In the genomic region with DNA sequence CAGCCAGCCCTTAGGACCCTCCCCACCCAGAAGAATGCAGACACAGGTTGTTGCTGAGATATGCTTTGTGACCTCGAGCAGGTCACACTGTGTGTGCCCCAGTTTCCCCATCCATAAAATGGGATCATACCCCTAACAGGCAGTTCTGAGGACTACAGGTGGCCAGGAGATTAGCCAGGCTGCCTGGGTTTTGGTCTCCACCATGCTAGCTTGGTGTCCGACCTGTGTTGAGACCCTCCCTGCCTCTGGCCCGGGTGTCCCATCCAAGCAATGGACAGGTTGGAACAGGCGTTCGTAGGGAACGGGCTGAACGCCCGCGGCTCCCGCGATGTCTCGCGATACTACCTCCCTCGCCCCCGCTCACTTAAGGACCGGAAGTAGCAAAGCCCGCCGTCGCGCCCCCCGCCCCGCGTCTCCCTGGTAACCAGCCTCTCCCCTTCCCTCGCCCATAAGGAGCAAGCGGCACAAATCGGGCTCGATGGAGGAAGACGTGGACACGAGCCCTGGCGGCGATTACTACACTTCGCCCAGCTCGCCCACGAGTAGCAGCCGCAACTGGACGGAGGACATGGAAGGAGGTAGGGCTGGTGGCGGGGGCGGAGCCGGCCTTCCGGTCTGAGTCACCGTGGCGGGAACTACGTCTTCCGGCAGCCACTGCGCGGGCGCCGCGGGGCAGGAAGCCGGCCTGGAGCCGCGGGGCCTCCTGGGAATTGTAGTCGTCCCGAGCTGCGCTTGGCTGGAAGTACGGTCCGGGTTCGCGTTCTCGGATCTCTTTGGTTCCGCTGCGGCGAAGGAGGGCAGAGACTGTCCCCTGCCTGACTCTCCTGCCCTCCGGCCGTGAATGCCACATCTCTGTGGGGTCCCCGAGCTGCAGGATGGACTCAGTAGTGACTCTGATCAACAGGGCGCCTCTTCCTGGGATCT, we compare ENCODE assay signal across 8 cellular contexts. TPM values are rescaled to one million over a fixed set of nuclear protein-coding genes. Genes with fewer than 3 reads are reported as not detected.
DNase-seq lines count a peak whose midpoint lies in the region; ATAC-seq, FAIRE-seq and TF ChIP-seq lines count a peak whose summit lies in the region.

No MANE protein-coding gene starts in this region.

- intact Hi-C loops in HepG2 (cut with micrococcal nuclease; ENCODE audit: unreplicated experiment), result no loop called here

- no peak for FAIRE-seq in HepG2 (lab: Jason Lieb, UNC)

- peaks cover 1 to 20% of the 10 kb centered on the region in 2 experiments; a peak in 1 of 5 replicates for H3K36me3 ChIP-seq in HepG2 (replicated peaks in 1 of 2; ENCODE audit: control insufficient read depth in 1 of 2, insufficient read depth in 2 of 2, low read length in 2 of 2)

- H3K27ac ChIP-seq in HepG2 (ENCODE audit: extremely low read length, insufficient read depth, low read length), result peak overlapping the region; percentile 77

- H4K20me1 ChIP-seq in HepG2 (ENCODE audit: insufficient read depth, low read length), result no peaks in the 10 kb centered on the region; the same call in 1 of the 2 replicates

- H3K9me3 ChIP-seq in HepG2 (ENCODE audit: low read length), result no peaks in the 10 kb centered on the region

- peak; percentile 91 for ATAC-seq in GM19035 (IDR thresholded peaks at IDR 0.05; ENCODE audit: unreplicated experiment)
- peak; percentile 85 for ATAC-seq in HG03354 (IDR thresholded peaks at IDR 0.05; ENCODE audit: poor library complexity, severe bottlenecking, unreplicated experiment)
- peak; percentile 89 for ATAC-seq in HepG2

- POLR2A ChIA-PET in HepG2 (lab: Yijun Ruan, JAX), result interaction anchor here (0.6 to 1.5 kb wide), 4 partner anchors 39 to 484 kb away, joined by 3 to 6 read pairs (median 4); partner anchors contain the start of gene SMIM24

- H3K27me3 ChIP-seq in HepG2 (ENCODE audit: control insufficient read depth in 1 of 2, insufficient read depth in 2 of 2, low read length in 2 of 2), result no peaks in the 10 kb centered on the region

- BruUV-seq in HepG2 (replicated peaks; lab: Mats Ljungman, UMichigan), result TSS peak; percentile 71

- peak overlapping the region; percentile 57 to 71 (median 66) for H3K4me3 ChIP-seq in HepG2 (replicated peaks in 1 of 3; ENCODE audit: insufficient read depth in 1 of 3, low read depth in 2 of 3, low read length in 3 of 3)

- DNase-seq in AG08395 (ENCODE audit: low spot score), result peak; percentile 99
- peak; percentile 75 for DNase-seq in NCI-H524 treated with DMSO at 0.1 percent for 48 hours (lab: John Stamatoyannopoulos, UW)
- DNase-seq in activated CD4-positive, alpha-beta T cell treated with anti-CD3 and anti-CD28 coated beads, Interleukin-2, amount 50 U/mL, for 4 hours, result peak; percentile 94 to 95
- DNase-seq in dermis blood vessel endothelial cell, result peak; percentile 98
- peak; percentile 72 for DNase-seq in HepG2 (ENCODE audit: low spot score)
- DNase-seq in stimulated activated CD4-positive, alpha-beta T cell treated with anti-CD3 and anti-CD28 coated beads, Interleukin-2, amount 100 ng/mL, for 4 hours (ENCODE audit: low read depth), result peak; percentile 95

- peaks cover 18% of the 10 kb centered on the region for H3K4me1 ChIP-seq in HepG2 (ENCODE audit: insufficient read depth, low read length)

- WGBS in HepG2 (ENCODE audit: low lambda C conversion rate), result 64% methylated on average over 39 of the region's 67 CpGs

- H3K79me2 ChIP-seq in HepG2 (ENCODE audit: insufficient read depth, low read length), result no peaks in the 10 kb centered on the region

- peak overlapping the region; percentile 56 for H2AFZ ChIP-seq in HepG2 (ENCODE audit: low read length)

- in situ Hi-C loops in HepG2 (cut with HindIII; ENCODE audit: extremely low pct_ligation_motif_present, low pct_unique_long_range_greater_than_20kb), result loop anchor here (5.0 kb wide), 1 partner anchor 98 kb away; no protein-coding TSS in a partner anchor

- peak overlapping the region; percentile 73 for H3K4me2 ChIP-seq in HepG2 (ENCODE audit: low read depth, low read length)

- TF ChIP-seq CTCF in HepG2 (CRISPR knock-in tag; IDR thresholded peaks at IDR 0.05), result no peak

- CTCF ChIA-PET in HepG2 (lab: Yijun Ruan, JAX; ENCODE audit: low intra/inter-chr PET ratio, low total read pairs), result interaction anchor here (1.6 kb wide), 1 partner anchor 108 kb away, joined by 5 read pairs; no protein-coding TSS in a partner anchor

- peak; percentile 52 to 58; a peak in 3 of 4 replicates for TF ChIP-seq POLR2A in HepG2 (IDR thresholded peaks at IDR 0.05; ENCODE audit: insufficient read depth in 1 of 2, low read depth in 2 of 2, low read length in 2 of 2)

- TF ChIP-seq EP300 in HepG2 (IDR thresholded peaks at IDR 0.05; ENCODE audit: low read depth in 2 of 2, low read length in 2 of 2), result no peak
- no peak for TF ChIP-seq EP300 in HepG2 (CRISPR knock-in tag; IDR thresholded peaks at IDR 0.05; ENCODE audit: borderline replicate concordance)

- TF ChIP-seq RAD21 in HepG2 (CRISPR knock-in tag; IDR thresholded peaks at IDR 0.05), result no peak; the same call in 1 of the 2 replicates

- peak overlapping the region; percentile 72 for H3K9ac ChIP-seq in HepG2 (ENCODE audit: insufficient read depth, low read depth, low read length)

TF ChIP-seq in HepG2, 621 proteins besides CTCF, POLR2A, EP300 and RAD21 (continues in another document):
- TF ChIP-seq HNF4G (IDR thresholded peaks at IDR 0.05; ENCODE audit: borderline replicate concordance, low read depth, low read length) (no peak), HNF4G (CRISPR knock-in tag; IDR thresholded peaks at IDR 0.05; ENCODE audit: borderline replicate concordance, low read depth) (no peak), CEBPB (IDR thresholded peaks at IDR 0.05; ENCODE audit: borderline replicate concordance, low read depth, low read length) (no peak), ZNF20 (CRISPR knock-in tag; IDR thresholded peaks at IDR 0.05) (no peak), ZNF335 (CRISPR knock-in tag; IDR thresholded peaks at IDR 0.05) (peak; percentile 73; the same call in 1 of the 2 replicates), HOXA9 (CRISPR knock-in tag; IDR thresholded peaks at IDR 0.05; ENCODE audit: borderline replicate concordance) (no peak)

RNA-seq across cellular contexts. Expression of gene SMIM24, which starts 45.4 kb away (rescaled TPM):
- total RNA-seq in dermis blood vessel endothelial cell (not detected in 2 replicates), HepG2 (2016; rRNA removed; fragmentation: Illumina TruSeq; extraction: Trizol) (47.4 and 70.6 TPM in 2 replicates)
- 29.6 and 43.2 TPM in 2 replicates for total RNA-seq in HepG2 (2016; cell fraction: cytosol; rRNA removed; fragmentation: Illumina TruSeq; extraction: Trizol; ENCODE audit: low read depth)
- total RNA-seq in HepG2 (2016; cell fraction: insoluble cytoplasmic fraction; rRNA removed; fragmentation: Illumina TruSeq; extraction: Trizol), result 47.9 and 76.1 TPM in 2 replicates
- 38.7 and 54.4 TPM in 2 replicates for total RNA-seq in HepG2 (2016; cell fraction: membrane; rRNA removed; fragmentation: Illumina TruSeq; extraction: Trizol)
- total RNA-seq in HepG2 (2016; cell fraction: nucleus; rRNA removed; fragmentation: Illumina TruSeq; extraction: Trizol), result 42.5 and 49.4 TPM in 2 replicates
- polyA plus RNA-seq in HepG2 (2011; rRNA removed), result 9.0 and 11.2 TPM in 2 replicates
- 9.6 and 9.7 TPM in 2 replicates for polyA plus RNA-seq in HepG2 (2011; cell fraction: cytosol; rRNA removed)
- polyA plus RNA-seq in HepG2 (2011; cell fraction: nucleus; rRNA removed), result 3.7 and 4.5 TPM in 2 replicates
- 11.7 and 27.5 TPM in 2 replicates for polyA plus RNA-seq in HepG2 (2012)
- 59.2 and 77.1 TPM in 2 replicates for polyA plus RNA-seq in HepG2 (2016; cell fraction: cytosol; fragmentation: Illumina TruSeq; extraction: Trizol; ENCODE audit: low read depth)
- 77.8 and 93.1 TPM in 2 replicates for polyA plus RNA-seq in HepG2 (2016; cell fraction: insoluble cytoplasmic fraction; fragmentation: Illumina TruSeq; extraction: Trizol; ENCODE audit: low read depth)
- 72.5 and 86.0 TPM in 2 replicates for polyA plus RNA-seq in HepG2 (2016; cell fraction: membrane; fragmentation: Illumina TruSeq; extraction: Trizol; ENCODE audit: low read depth)
- 132 and 146 TPM in 2 replicates for polyA plus RNA-seq in HepG2 (2016; cell fraction: nucleus; fragmentation: Illumina TruSeq; extraction: Trizol; ENCODE audit: insufficient read depth, low read depth)
- polyA minus RNA-seq in HepG2 (2011; rRNA and poly(A)+ RNA removed; ENCODE audit: low replicate concordance), result 0.51 and 3.8 TPM in 2 replicates
- 3.0 and 6.0 TPM in 2 replicates for polyA minus RNA-seq in HepG2 (2011; cell fraction: cytosol; rRNA and poly(A)+ RNA removed)
- polyA minus RNA-seq in HepG2 (2011; cell fraction: nucleus; rRNA and poly(A)+ RNA removed), result 0.64 and 1.4 TPM in 2 replicates

RNA-seq across cellular contexts. Expression of gene SMIM44, which starts 48.3 kb away (rescaled TPM):
- total RNA-seq in dermis blood vessel endothelial cell (not detected in 2 replicates), HepG2 (2016; rRNA removed; fragmentation: Illumina TruSeq; extraction: Trizol) (not detected in 2 replicates)
- not detected in 2 replicates for total RNA-seq in HepG2 (2016; cell fraction: cytosol; rRNA removed; fragmentation: Illumina TruSeq; extraction: Trizol; ENCODE audit: low read depth)
- not detected in 2 replicates for total RNA-seq in HepG2 (2016; cell fraction: insoluble cytoplasmic fraction; rRNA removed; fragmentation: Illumina TruSeq; extraction: Trizol)
- not detected in 2 replicates for total RNA-seq in HepG2 (2016; cell fraction: membrane; rRNA removed; fragmentation: Illumina TruSeq; extraction: Trizol)
- total RNA-seq in HepG2 (2016; cell fraction: nucleus; rRNA removed; fragmentation: Illumina TruSeq; extraction: Trizol), result not detected in 2 replicates
- polyA plus RNA-seq in HepG2 (2011; rRNA removed), result not detected in 2 replicates
- not detected in 2 replicates for polyA plus RNA-seq in HepG2 (2011; cell fraction: cytosol; rRNA removed)
- not detected in 2 replicates for polyA plus RNA-seq in HepG2 (2011; cell fraction: nucleus; rRNA removed)
- polyA plus RNA-seq in HepG2 (2012), result not detected in 2 replicates
- polyA plus RNA-seq in HepG2 (2016; cell fraction: cytosol; fragmentation: Illumina TruSeq; extraction: Trizol; ENCODE audit: low read depth), result not detected in 2 replicates
- polyA plus RNA-seq in HepG2 (2016; cell fraction: insoluble cytoplasmic fraction; fragmentation: Illumina TruSeq; extraction: Trizol; ENCODE audit: low read depth), result not detected in 2 replicates
- not detected in 2 replicates for polyA plus RNA-seq in HepG2 (2016; cell fraction: membrane; fragmentation: Illumina TruSeq; extraction: Trizol; ENCODE audit: low read depth)
- not detected in 2 replicates for polyA plus RNA-seq in HepG2 (2016; cell fraction: nucleus; fragmentation: Illumina TruSeq; extraction: Trizol; ENCODE audit: insufficient read depth, low read depth)
- polyA minus RNA-seq in HepG2 (2011; rRNA and poly(A)+ RNA removed; ENCODE audit: low replicate concordance), result not detected in 2 replicates
- polyA minus RNA-seq in HepG2 (2011; cell fraction: cytosol; rRNA and poly(A)+ RNA removed), result not detected in 2 replicates
- polyA minus RNA-seq in HepG2 (2011; cell fraction: nucleus; rRNA and poly(A)+ RNA removed), result not detected in 2 replicates

Comparison
In these comparisons a context has a peak if more than half of its experiments do, and no peak if none do; other contexts are left out.
1. Peak in every context shown above with its lines: DNase-seq, ATAC-seq, H3K4me3 ChIP-seq and H3K27ac ChIP-seq.
2. RNA of gene SMIM24, which starts 45.4 kb away (total RNA-seq): 29.6 to 76.1 TPM in HepG2; not detected in dermis blood vessel endothelial cell; every median in the first group is over 10 times any median in the second.